Comparison of ENCODE assay signal across 1 cellular context in the genomic region with DNA sequence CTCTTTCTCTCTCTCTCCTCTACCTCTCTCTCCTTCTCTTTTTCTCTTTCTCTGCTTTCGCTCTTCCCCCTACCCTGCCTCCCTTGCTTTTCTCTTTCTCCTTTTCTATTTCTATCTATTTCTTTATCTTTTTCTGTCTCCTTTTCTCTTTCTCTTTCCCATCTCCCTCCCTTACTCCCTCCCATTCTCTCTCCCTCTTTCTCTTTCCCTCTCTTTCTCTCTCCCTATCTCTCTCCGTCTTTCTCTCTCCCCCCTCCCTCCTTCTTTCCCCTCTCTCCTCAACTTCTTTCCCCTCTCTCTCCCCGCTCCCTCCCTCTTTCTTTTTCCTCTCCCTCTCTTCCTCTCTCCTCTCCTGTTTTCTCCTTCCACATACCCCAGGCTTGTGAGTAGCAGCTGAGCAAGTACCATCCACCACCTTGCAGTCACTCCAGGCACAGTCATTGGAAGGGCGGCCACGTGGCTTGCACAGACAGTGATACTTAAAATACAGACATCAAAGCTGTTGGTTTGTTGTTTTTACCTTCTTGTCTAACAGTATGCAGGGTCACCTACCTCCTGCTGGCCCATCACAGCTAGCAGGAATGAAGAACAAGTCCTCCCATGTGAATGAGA.
TF ChIP-seq lines count a peak whose summit lies in the region.

No MANE protein-coding gene starts in this region.

TF ChIP-seq in HEK293, 187 proteins besides CTCF, POLR2A, EP300 and RAD21 (continued from another document):
- TF ChIP-seq ZNF169 (tag by site-specific recombination; IDR thresholded peaks at IDR 0.05) (peak; percentile 70; the same call in 1 of the 2 replicates), ZNF248 (tag by site-specific recombination; IDR thresholded peaks at IDR 0.05) (0 out of 2 replicates have a peak, but pooled peaks have one; percentile 37), KLF17 (tag by site-specific recombination; IDR thresholded peaks at IDR 0.05) (no peak), ZIC2 (tag by site-specific recombination; IDR thresholded peaks at IDR 0.05) (peak; percentile 67), ZNF324 (tag by site-specific recombination; IDR thresholded peaks at IDR 0.05) (no peak), ZNF544 (tag by site-specific recombination; IDR thresholded peaks at IDR 0.05) (0 out of 2 replicates have a peak, but pooled peaks have one; percentile 12), ZNF776 (tag by site-specific recombination; IDR thresholded peaks at IDR 0.05; ENCODE audit: borderline replicate concordance) (peak; percentile 68; the same call in 1 of the 2 replicates), ZNF433 (tag by site-specific recombination; IDR thresholded peaks at IDR 0.05; ENCODE audit: low read depth) (no peak)
